Comparison of ENCODE assay signal across 1 cellular context in genomic region chr20:62390306-62391164, GRCh38.
TF ChIP-seq lines count a peak whose summit lies in the region.

No MANE protein-coding gene starts in this region.

TF ChIP-seq in IMR-90, 13 proteins besides CTCF, POLR2A, EP300 and RAD21:
- TF ChIP-seq MAZ (IDR thresholded peaks at IDR 0.05; ENCODE audit: borderline replicate concordance, low read depth, low read length) (no peak), RFX5 (IDR thresholded peaks at IDR 0.05; ENCODE audit: low read depth, low read length) (no peak), MAFK (IDR thresholded peaks at IDR 0.05; ENCODE audit: low read depth, low read length) (no peak), CEBPB (IDR thresholded peaks at IDR 0.05; ENCODE audit: low read depth, low read length) (no peak), RCOR1 (IDR thresholded peaks at IDR 0.05; ENCODE audit: insufficient replicate concordance, low read length) (no peak), MXI1 (IDR thresholded peaks at IDR 0.05; ENCODE audit: borderline replicate concordance, low read depth, low read length) (no peak), CHD1 (IDR thresholded peaks at IDR 0.05; ENCODE audit: low read depth, low read length) (no peak), SMC3 (IDR thresholded peaks at IDR 0.05; ENCODE audit: low read depth, low read length) (no peak), NFE2L2 (IDR thresholded peaks at IDR 0.05; ENCODE audit: low read depth, low read length) (no peak)
- TF ChIP-seq, protein P1, sequence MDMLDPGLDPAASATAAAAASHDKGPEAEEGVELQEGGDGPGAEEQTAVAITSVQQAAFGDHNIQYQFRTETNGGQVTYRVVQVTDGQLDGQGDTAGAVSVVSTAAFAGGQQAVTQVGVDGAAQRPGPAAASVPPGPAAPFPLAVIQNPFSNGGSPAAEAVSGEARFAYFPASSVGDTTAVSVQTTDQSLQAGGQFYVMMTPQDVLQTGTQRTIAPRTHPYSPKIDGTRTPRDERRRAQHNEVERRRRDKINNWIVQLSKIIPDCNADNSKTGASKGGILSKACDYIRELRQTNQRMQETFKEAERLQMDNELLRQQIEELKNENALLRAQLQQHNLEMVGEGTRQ (IDR thresholded peaks at IDR 0.05; ENCODE audit: low read depth, low read length) = no peak
- TF ChIP-seq, protein P2, sequence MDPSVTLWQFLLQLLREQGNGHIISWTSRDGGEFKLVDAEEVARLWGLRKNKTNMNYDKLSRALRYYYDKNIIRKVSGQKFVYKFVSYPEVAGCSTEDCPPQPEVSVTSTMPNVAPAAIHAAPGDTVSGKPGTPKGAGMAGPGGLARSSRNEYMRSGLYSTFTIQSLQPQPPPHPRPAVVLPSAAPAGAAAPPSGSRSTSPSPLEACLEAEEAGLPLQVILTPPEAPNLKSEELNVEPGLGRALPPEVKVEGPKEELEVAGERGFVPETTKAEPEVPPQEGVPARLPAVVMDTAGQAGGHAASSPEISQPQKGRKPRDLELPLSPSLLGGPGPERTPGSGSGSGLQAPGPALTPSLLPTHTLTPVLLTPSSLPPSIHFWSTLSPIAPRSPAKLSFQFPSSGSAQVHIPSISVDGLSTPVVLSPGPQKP (IDR thresholded peaks at IDR 0.05; ENCODE audit: borderline replicate concordance, low read depth, low read length) = no peak
